In the genomic region with DNA sequence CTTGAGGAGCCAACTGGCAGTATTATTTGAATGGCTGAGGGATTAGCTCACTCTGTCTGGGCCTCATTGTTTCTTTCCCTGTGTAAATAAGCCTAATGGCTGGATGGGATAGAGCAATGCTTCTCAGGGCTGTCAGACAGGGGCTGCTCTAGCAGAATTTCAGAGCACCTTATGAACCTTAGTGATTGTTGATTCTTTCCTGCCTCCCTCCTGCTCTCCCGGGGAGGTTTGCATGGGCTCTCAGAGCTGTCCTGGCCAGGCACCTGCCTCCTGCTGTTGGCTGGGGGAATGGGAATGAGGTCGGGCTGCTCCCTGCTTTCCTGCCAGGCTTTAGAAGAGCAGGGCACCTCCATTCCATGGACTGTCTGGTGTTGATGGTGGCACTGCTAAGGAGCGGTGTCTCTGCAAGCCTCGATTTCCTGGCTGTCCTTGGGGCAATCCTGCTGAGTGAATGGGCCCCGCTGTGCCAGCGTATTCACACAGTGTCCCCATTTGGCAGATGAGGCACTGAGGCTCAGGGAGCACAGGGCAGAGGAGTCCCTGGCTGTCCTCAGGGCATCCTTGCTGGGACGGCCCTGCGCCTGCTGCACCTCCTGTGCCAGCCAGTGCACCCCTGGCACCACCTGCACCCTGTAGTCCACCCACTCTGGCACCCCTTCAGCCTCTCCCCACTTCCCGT, we compare ENCODE assay signal across 18 cellular contexts.
A peak's percentile ranks its signal among the peaks of the same experiment; 100 is the strongest.
DNase-seq lines count a peak whose midpoint lies in the region; ATAC-seq and TF ChIP-seq lines count a peak whose summit lies in the region.
"Had no signal": no experiment of that assay in that cellular context is flagged by ENCODE, and none has a peak within 500 bp of the region (broad histone marks: within the 10 kb centered on the region; RNA-seq: fewer than 3 reads in every experiment).

No MANE protein-coding gene starts in this region.

- DNase-seq in activated CD4-positive, alpha-beta T cell treated with anti-CD3 and anti-CD28 coated beads, Interleukin-2, amount 10 ng/mL, durations not matched to agents 7 days and 5 days = peak; percentile 0
- no peak for DNase-seq in activated CD4-positive, alpha-beta T cell treated with anti-CD3 and anti-CD28 coated beads, Interleukin-2, amount 50 U/mL, for 1 hour
- DNase-seq in iPS-NIHi11 (ENCODE audit: low spot score) (peak; percentile 49), spleen (peak; percentile 55), SK-N-SH (no peak), SW 1271 (lab: John Stamatoyannopoulos, UW) (no peak)
- DNase-seq: activated naive CD4-positive, alpha-beta T cell treated with anti-CD3 and anti-CD28 coated beads, Interleukin-2, amount 10 ng/mL, durations not matched to agents 7 days and 5 days; central memory CD4-positive, alpha-beta T cell; COR-L47; GF-D8; heart right ventricle; NCI-H1105; NCI-H446 treated with DMSO at 0.1 percent for 48 hours; stimulated activated naive CD4-positive, alpha-beta T cell had no signal

- H3F3A ChIP-seq in SK-N-SH (replicated peaks; ENCODE audit: insufficient read depth) = no peaks in the 10 kb centered on the region

- no peaks in the 10 kb centered on the region for H3K9me2 ChIP-seq in SK-N-SH

- no peak overlapping the region for H2AFZ ChIP-seq in SK-N-SH (ENCODE audit: low read depth)

- intact Hi-C loops in spleen (cut with DNase I; ENCODE audit: low total_unique reads) = no loop called here

- no peaks in the 10 kb centered on the region for H3K36me3 Mint-ChIP-seq in activated CD4-positive, alpha-beta T cell treated with anti-CD3 and anti-CD28 coated beads, Interleukin-2, amount 10 ng/mL, durations not matched to agents 7 days and 5 days (ENCODE audit: low read depth)
- H3K36me3 Mint-ChIP-seq in brain = no peaks in the 10 kb centered on the region
- H3K36me3 Mint-ChIP-seq: activated naive CD4-positive, alpha-beta T cell treated with anti-CD3 and anti-CD28 coated beads, Interleukin-2, amount 10 ng/mL, durations not matched to agents 7 days and 5 days had no signal

- H3K9ac ChIP-seq in SK-N-SH = no peak overlapping the region

- H3K79me2 ChIP-seq in SK-N-SH (ENCODE audit: insufficient read depth) = no peaks in the 10 kb centered on the region

- peaks cover 0 to 5% (median 0%) of the 10 kb centered on the region in 7 donors for H3K27me3 ChIP-seq in spleen (replicated peaks in 1 of 7)
- no peaks in the 10 kb centered on the region for H3K27me3 ChIP-seq in SK-N-SH (ENCODE audit: insufficient read depth)

- no peak overlapping the region for H3K27ac ChIP-seq in spleen
- H3K27ac ChIP-seq in SK-N-SH (ENCODE audit: low read depth in 2 of 2, low read length in 1 of 2) = no peak overlapping the region
- H3K27ac ChIP-seq: heart right ventricle had no signal

- no peaks in the 10 kb centered on the region for H3K4me1 Mint-ChIP-seq in activated CD4-positive, alpha-beta T cell treated with anti-CD3 and anti-CD28 coated beads, Interleukin-2, amount 10 ng/mL, durations not matched to agents 7 days and 5 days
- peaks cover 54% of the 10 kb centered on the region for H3K4me1 Mint-ChIP-seq in brain
- H3K4me1 Mint-ChIP-seq: activated naive CD4-positive, alpha-beta T cell treated with anti-CD3 and anti-CD28 coated beads, Interleukin-2, amount 10 ng/mL, durations not matched to agents 7 days and 5 days had no signal

- 79 to 86% (median 86%) methylated on average over 7 to 9 of the region's 9 CpGs for WGBS in spleen, 5 donors
- 17% methylated on average over 8 of the region's 9 CpGs for WGBS in SK-N-SH (ENCODE audit: low lambda C conversion rate)

- POLR2A ChIA-PET in activated CD4-positive, alpha-beta T cell treated with anti-CD3 and anti-CD28 coated beads, Interleukin-2, amount 10 ng/mL, durations not matched to agents 7 days and 5 days (lab: Charles Lee) = no interaction called here
- POLR2A ChIA-PET in SK-N-SH (lab: Yijun Ruan, JAX) = no interaction called here

- no peak for TF ChIP-seq EP300 in SK-N-SH (IDR thresholded peaks at IDR 0.05; ENCODE audit: borderline replicate concordance in 1 of 2, low read depth in 1 of 2, low read length in 1 of 2)

- no peaks in the 10 kb centered on the region for H3K27me3 Mint-ChIP-seq in activated CD4-positive, alpha-beta T cell treated with anti-CD3 and anti-CD28 coated beads, Interleukin-2, amount 10 ng/mL, durations not matched to agents 7 days and 5 days
- H3K27me3 Mint-ChIP-seq in brain = peaks cover 12% of the 10 kb centered on the region
- H3K27me3 Mint-ChIP-seq: activated naive CD4-positive, alpha-beta T cell treated with anti-CD3 and anti-CD28 coated beads, Interleukin-2, amount 10 ng/mL, durations not matched to agents 7 days and 5 days had no signal

- TF ChIP-seq CTCF in brain (conservative IDR thresholded peaks at IDR 0.05) (no peak), spleen (IDR thresholded peaks at IDR 0.05 in 8 of 11, conservative IDR thresholded peaks at IDR 0.05 in 3 of 11) (no peak), SK-N-SH (IDR thresholded peaks at IDR 0.05) (no peak)

- no peaks in the 10 kb centered on the region for H3K4me1 ChIP-seq in spleen
- no peaks in the 10 kb centered on the region for H3K4me1 ChIP-seq in SK-N-SH (ENCODE audit: control insufficient read depth in 1 of 2, insufficient read depth in 2 of 2, low read depth in 1 of 2, low read length in 1 of 2)
- H3K4me1 ChIP-seq: heart right ventricle had no signal

- no peak for TF ChIP-seq RAD21 in SK-N-SH (IDR thresholded peaks at IDR 0.05; ENCODE audit: low read length)

- no peak overlapping the region for H3K27ac Mint-ChIP-seq in activated CD4-positive, alpha-beta T cell treated with anti-CD3 and anti-CD28 coated beads, Interleukin-2, amount 10 ng/mL, durations not matched to agents 7 days and 5 days
- H3K27ac Mint-ChIP-seq in brain = peak overlapping the region; percentile 14 to 83 (median 42)
- H3K27ac Mint-ChIP-seq: activated naive CD4-positive, alpha-beta T cell treated with anti-CD3 and anti-CD28 coated beads, Interleukin-2, amount 10 ng/mL, durations not matched to agents 7 days and 5 days; T-helper 1 cell treated with Interleukin-12 subunit alpha and Interleukin-12 subunit beta and Interleukin-4 antibody, amounts not matched to agents 30 μg/mL and 1 μg/mL, for 36 hours had no signal

- no peak for ATAC-seq in HG03378 (IDR thresholded peaks at IDR 0.05; ENCODE audit: unreplicated experiment)
- ATAC-seq: activated CD4-positive, CD25-positive, alpha-beta regulatory T cell treated with anti-CD3 and anti-CD28 coated beads, Interleukin-2, amount 50 U/mL, for 24 hours had no signal

- H3K4me3 ChIP-seq in spleen (no peak overlapping the region), SK-N-SH (ENCODE audit: low read depth in 2 of 2, low read length in 1 of 2) (no peak overlapping the region)
- H3K4me3 ChIP-seq: heart right ventricle had no signal

- H3K9me3 Mint-ChIP-seq in activated CD4-positive, alpha-beta T cell treated with anti-CD3 and anti-CD28 coated beads, Interleukin-2, amount 10 ng/mL, durations not matched to agents 7 days and 5 days = peaks cover 9% of the 10 kb centered on the region
- H3K9me3 Mint-ChIP-seq in brain = peaks cover 0 to 9% (median 2%) of the 10 kb centered on the region in 5 experiments

- H4K20me1 ChIP-seq in SK-N-SH (ENCODE audit: insufficient read depth) = no peaks in the 10 kb centered on the region

- H3K36me3 ChIP-seq in spleen = no peaks in the 10 kb centered on the region
- H3K36me3 ChIP-seq in SK-N-SH (replicated peaks in 1 of 2; ENCODE audit: control insufficient read depth in 1 of 2, insufficient read depth in 2 of 2, low read length in 1 of 2) = no peaks in the 10 kb centered on the region
- H3K36me3 ChIP-seq: heart right ventricle had no signal

- no peak overlapping the region for H3K4me3 Mint-ChIP-seq in activated CD4-positive, alpha-beta T cell treated with anti-CD3 and anti-CD28 coated beads, Interleukin-2, amount 10 ng/mL, durations not matched to agents 7 days and 5 days
- H3K4me3 Mint-ChIP-seq in brain = no peak overlapping the region
- H3K4me3 Mint-ChIP-seq: activated naive CD4-positive, alpha-beta T cell treated with anti-CD3 and anti-CD28 coated beads, Interleukin-2, amount 10 ng/mL, durations not matched to agents 7 days and 5 days; T-helper 1 cell treated with Interleukin-12 subunit alpha and Interleukin-12 subunit beta and Interleukin-4 antibody, amounts not matched to agents 30 μg/mL and 1 μg/mL, for 36 hours had no signal

- TF ChIP-seq POLR2A in spleen (IDR thresholded peaks at IDR 0.05) = no peak

- no peak overlapping the region for H3K4me2 ChIP-seq in SK-N-SH

- CTCF ChIA-PET in activated CD4-positive, alpha-beta T cell treated with anti-CD3 and anti-CD28 coated beads, Interleukin-2, amount 10 ng/mL, durations not matched to agents 7 days and 5 days (lab: Charles Lee) = no interaction called here
- CTCF ChIA-PET in SK-N-SH (lab: Yijun Ruan, JAX) = no interaction called here

- H3K9me3 ChIP-seq in spleen (no peaks in the 10 kb centered on the region), SK-N-SH (no peaks in the 10 kb centered on the region)
- H3K9me3 ChIP-seq: heart right ventricle had no signal

TF ChIP-seq in SK-N-SH, 30 proteins besides CTCF, POLR2A, EP300 and RAD21:
- TF ChIP-seq, protein P1, sequence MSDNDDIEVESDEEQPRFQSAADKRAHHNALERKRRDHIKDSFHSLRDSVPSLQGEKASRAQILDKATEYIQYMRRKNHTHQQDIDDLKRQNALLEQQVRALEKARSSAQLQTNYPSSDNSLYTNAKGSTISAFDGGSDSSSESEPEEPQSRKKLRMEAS (IDR thresholded peaks at IDR 0.05; ENCODE audit: low read depth) = no peak
- TF ChIP-seq ELF1 (IDR thresholded peaks at IDR 0.05) (no peak), FOXM1 (IDR thresholded peaks at IDR 0.05; ENCODE audit: low read depth) (no peak)
- TF ChIP-seq, protein P2, sequence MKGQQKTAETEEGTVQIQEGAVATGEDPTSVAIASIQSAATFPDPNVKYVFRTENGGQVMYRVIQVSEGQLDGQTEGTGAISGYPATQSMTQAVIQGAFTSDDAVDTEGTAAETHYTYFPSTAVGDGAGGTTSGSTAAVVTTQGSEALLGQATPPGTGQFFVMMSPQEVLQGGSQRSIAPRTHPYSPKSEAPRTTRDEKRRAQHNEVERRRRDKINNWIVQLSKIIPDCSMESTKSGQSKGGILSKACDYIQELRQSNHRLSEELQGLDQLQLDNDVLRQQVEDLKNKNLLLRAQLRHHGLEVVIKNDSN (IDR thresholded peaks at IDR 0.05; ENCODE audit: borderline replicate concordance, low read depth) = no peak

Comparison
In these comparisons a context has a peak if more than half of its experiments do, and no peak if none do; other contexts are left out.
1. DNase-seq: peak in activated CD4-positive, alpha-beta T cell treated with anti-CD3 and anti-CD28 coated beads, Interleukin-2, amount 10 ng/mL, durations not matched to agents 7 days and 5 days (single experiment), iPS-NIHi11 (single experiment) and spleen (single experiment); none in activated CD4-positive, alpha-beta T cell treated with anti-CD3 and anti-CD28 coated beads, Interleukin-2, amount 50 U/mL, for 1 hour (single experiment), SK-N-SH (single experiment) and SW 1271 (0 of 2).